13 cellular contexts compared by ENCODE assay signal in genomic region chr1:1215881-1216605, GRCh38. TPM values are rescaled to one million over a fixed set of nuclear protein-coding genes. Genes with fewer than 3 reads are reported as not detected.
DNase-seq lines count a peak whose midpoint lies in the region; ATAC-seq and TF ChIP-seq lines count a peak whose summit lies in the region.
"Had no signal": no experiment of that assay in that cellular context is flagged by ENCODE, and none has a peak within 500 bp of the region (broad histone marks: within the 10 kb centered on the region; RNA-seq: fewer than 3 reads in every experiment).

No MANE protein-coding gene starts in this region.

- H3K27me3 Mint-ChIP-seq in CD4-positive, alpha-beta T cell = no peaks in the 10 kb centered on the region
- no peaks in the 10 kb centered on the region for H3K27me3 Mint-ChIP-seq in Calu3 (ENCODE audit: unreplicated experiment)
- no peaks in the 10 kb centered on the region for H3K27me3 Mint-ChIP-seq in effector memory CD8-positive, alpha-beta T cell
- H3K27me3 Mint-ChIP-seq: activated naive CD4-positive, alpha-beta T cell treated with anti-CD3 and anti-CD28 coated beads, Interleukin-2, amount 50 U/mL, for 24 hours had no signal

- CTCF ChIA-PET in CD4-positive, alpha-beta T cell (lab: Charles Lee) = interaction anchor here (1.3 kb wide), 1 partner anchor 94 kb away, joined by 4 read pairs; no protein-coding TSS in a partner anchor
- CTCF ChIA-PET in Calu3 (lab: Charles Lee) = no interaction called here

- no peaks in the 10 kb centered on the region for H3K9me3 ChIP-seq in CD4-positive, alpha-beta T cell (ENCODE audit: control insufficient read depth, low read length)
- H3K9me3 ChIP-seq: BLaER1, psoas muscle had no signal

- ATAC-seq in CD4-positive, alpha-beta T cell (ENCODE audit: poor library complexity) = no peak
- ATAC-seq in effector memory CD8-positive, alpha-beta T cell (replicated peaks) = no peak
- ATAC-seq in HG03565 (IDR thresholded peaks at IDR 0.05; ENCODE audit: unreplicated experiment) = no peak
- ATAC-seq: psoas muscle had no signal

- peak overlapping the region; percentile 96 for H3K27ac Mint-ChIP-seq in CD4-positive, alpha-beta T cell
- H3K27ac Mint-ChIP-seq in Calu3 (ENCODE audit: unreplicated experiment) = peak overlapping the region; percentile 50
- H3K27ac Mint-ChIP-seq in effector memory CD8-positive, alpha-beta T cell = peak overlapping the region; percentile 84 to 98

- H3K4me1 Mint-ChIP-seq in CD4-positive, alpha-beta T cell (ENCODE audit: low read depth) = peaks cover 26% of the 10 kb centered on the region
- no peaks in the 10 kb centered on the region for H3K4me1 Mint-ChIP-seq in Calu3 (ENCODE audit: low read depth, unreplicated experiment)
- H3K4me1 Mint-ChIP-seq in effector memory CD8-positive, alpha-beta T cell (ENCODE audit: low read depth in 2 of 2) = peaks cover 22 to 25% of the 10 kb centered on the region in 2 donors

- POLR2A ChIA-PET in CD4-positive, alpha-beta T cell (lab: Charles Lee) = interaction anchor here (1.0 to 1.2 kb wide), 2 partner anchors 8 to 15 kb away, joined by 3 to 8 read pairs; no protein-coding TSS in a partner anchor

- TF ChIP-seq CTCF in CD4-positive, alpha-beta T cell (IDR thresholded peaks at IDR 0.05) = no peak
- no peak for TF ChIP-seq CTCF in Calu3 (IDR thresholded peaks at IDR 0.05; ENCODE audit: unreplicated experiment)

- H3K36me3 Mint-ChIP-seq in CD4-positive, alpha-beta T cell (ENCODE audit: low read depth) = peaks cover 39% of the 10 kb centered on the region
- H3K36me3 Mint-ChIP-seq in Calu3 (ENCODE audit: insufficient read depth, unreplicated experiment) = peaks cover 36% of the 10 kb centered on the region
- peaks cover 49% of the 10 kb centered on the region for H3K36me3 Mint-ChIP-seq in effector memory CD8-positive, alpha-beta T cell (ENCODE audit: insufficient read depth)

- intact Hi-C loops in CD4-positive, alpha-beta T cell (cut with DNase I, micrococcal nuclease) = no loop called here
- intact Hi-C loops in Calu3 (cut with micrococcal nuclease; ENCODE audit: unreplicated experiment) = no loop called here

- no peaks in the 10 kb centered on the region for H3K27me3 ChIP-seq in CD4-positive, alpha-beta T cell (ENCODE audit: control insufficient read depth, insufficient read depth, low read length)

- no peaks in the 10 kb centered on the region for H3K9me3 Mint-ChIP-seq in CD4-positive, alpha-beta T cell
- no peaks in the 10 kb centered on the region for H3K9me3 Mint-ChIP-seq in Calu3 (ENCODE audit: low read depth, unreplicated experiment)
- H3K9me3 Mint-ChIP-seq in effector memory CD8-positive, alpha-beta T cell = no peaks in the 10 kb centered on the region
- H3K9me3 Mint-ChIP-seq: activated naive CD4-positive, alpha-beta T cell treated with anti-CD3 and anti-CD28 coated beads, Interleukin-2, amount 50 U/mL, for 24 hours had no signal

- BruUV-seq in Calu3 (replicated peaks; lab: Mats Ljungman, UMichigan) = no TSS peak

- no peak for DNase-seq in CD4-positive, alpha-beta T cell
- DNase-seq in Calu3 (no peak), LoVo (ENCODE audit: low spot score) (no peak)
- DNase-seq in effector memory CD8-positive, alpha-beta T cell = no peak
- DNase-seq: effector CD8-positive, alpha-beta T cell; Karpas-422; NCI-H1436 treated with DMSO at 0.1 percent for 48 hours; NCI-H226; NK-92 treated with Interleukin-12 subunit alpha and Interleukin-12 subunit beta, amount 100 ng/mL, for 24 hours; psoas muscle had no signal

- peak overlapping the region; percentile 43 for H3K27ac ChIP-seq in CD4-positive, alpha-beta T cell (ENCODE audit: low read depth, low read length)
- H3K27ac ChIP-seq: BLaER1 had no signal

- H3K4me3 Mint-ChIP-seq in CD4-positive, alpha-beta T cell = peak overlapping the region; percentile 90
- H3K4me3 Mint-ChIP-seq in Calu3 (ENCODE audit: low read depth, unreplicated experiment) = no peak overlapping the region
- H3K4me3 Mint-ChIP-seq in effector memory CD8-positive, alpha-beta T cell = peak overlapping the region in 1 of 2 donors; percentile 65
- H3K4me3 Mint-ChIP-seq: activated naive CD4-positive, alpha-beta T cell treated with anti-CD3 and anti-CD28 coated beads, Interleukin-2, amount 50 U/mL, for 24 hours had no signal

RNA-seq across cellular contexts. Expression of gene TNFRSF4, which starts 2.1 kb away (rescaled TPM):
- 10 to 100 TPM; 27.6 to 28.6 TPM for total RNA-seq in CD4-positive, alpha-beta T cell
- not detected in 2 replicates for total RNA-seq in Calu3 (2022)

RNA-seq across cellular contexts. Expression of gene TNFRSF18, which starts 9.7 kb away (rescaled TPM):
- 10 to 100 TPM; 14.8 to 17.8 TPM for total RNA-seq in CD4-positive, alpha-beta T cell
- total RNA-seq in Calu3 (2022) = 0.66 TPM in 1 of 2 replicates, not detected in the other

RNA-seq across cellular contexts. Expression of gene SDF4, which starts 15.8 kb away (rescaled TPM):
- 10 to 100 TPM; 66.3 to 71.0 TPM for total RNA-seq in CD4-positive, alpha-beta T cell
- total RNA-seq in Calu3 (2022) = 128 and 161 TPM in 2 replicates

RNA-seq across cellular contexts. Expression of gene B3GALT6, which starts 16.0 kb away (rescaled TPM):
- total RNA-seq in CD4-positive, alpha-beta T cell = 1 to 10 TPM; 4.9 to 5.1 TPM
- total RNA-seq in Calu3 (2022) = 23.4 and 25.9 TPM in 2 replicates

RNA-seq across cellular contexts. Expression of gene C1QTNF12, which starts 30.5 kb away (rescaled TPM):
- 1 to 10 TPM; 3.4 to 4.8 TPM for total RNA-seq in CD4-positive, alpha-beta T cell
- total RNA-seq in Calu3 (2022) = 2.0 and 4.2 TPM in 2 replicates

Comparison
In these comparisons a context has a peak if more than half of its experiments do, and no peak if none do; other contexts are left out.
1. RNA of gene TNFRSF4, which starts 2.1 kb away (total RNA-seq): 27.6 to 28.6 TPM in CD4-positive, alpha-beta T cell; not detected in Calu3; every median in the first group is over 10 times any median in the second.
2. Peak in every context shown above with its lines, with median percentiles within 50 percentile points of each other: H3K27ac Mint-ChIP-seq.